Comparison of ENCODE assay signal across 10 cellular contexts in genomic region chr11:65565160-65565559, GRCh38. TPM values are rescaled to one million over a fixed set of nuclear protein-coding genes. Genes with fewer than 3 reads are reported as not detected.
DNase-seq lines count a peak whose midpoint lies in the region; TF ChIP-seq lines count a peak whose summit lies in the region.
"Not testable (repeated sequence)": the region's sequence is repeated elsewhere in the genome, so short reads cannot be mapped to it uniquely, and the experiment has no call there.
"Had no signal": no experiment of that assay in that cellular context is flagged by ENCODE, and none has a peak within 500 bp of the region (broad histone marks: within the 10 kb centered on the region; RNA-seq: fewer than 3 reads in every experiment).

No MANE protein-coding gene starts in this region.

- intact Hi-C loops in activated T-helper 1 cell treated with anti-CD3 and anti-CD28 coated beads, Interleukin-12 subunit alpha, Interleukin-12 subunit beta, Interleukin-2, Interleukin-4 antibody, amounts not matched to agents 30 ng/mL and 10 ng/mL and 1 ng/mL, durations not matched to agents 14 hours and 24 hours and 36 hours (cut with micrococcal nuclease); ascending aorta (cut with DNase I); esophagus squamous epithelium (cut with DNase I): not testable (repeated sequence)

- H3K27me3 Mint-ChIP-seq in T-helper 2 cell treated with Interferon-gamma antibody and Interleukin-4, amounts not matched to agents 5 μg/mL and 100 μg/mL, for 36 hours (ENCODE audit: low read depth); activated T-helper 1 cell treated with anti-CD3 and anti-CD28 coated beads, Interleukin-12 subunit alpha, Interleukin-12 subunit beta, Interleukin-2, Interleukin-4 antibody, amounts not matched to agents 30 ng/mL and 10 ng/mL and 1 ng/mL, durations not matched to agents 14 hours and 24 hours and 36 hours (ENCODE audit: insufficient read depth): not testable (repeated sequence)

- DNase-seq in T-helper 2 cell treated with Interferon-gamma antibody and Interleukin-4, amounts not matched to agents 5 μg/mL and 100 μg/mL, for 36 hours (ENCODE audit: low spot score); activated T-helper 1 cell treated with anti-CD3 and anti-CD28 coated beads, Interleukin-12 subunit alpha, Interleukin-12 subunit beta, Interleukin-2, Interleukin-4 antibody, amounts not matched to agents 30 ng/mL and 10 ng/mL and 1 ng/mL, durations not matched to agents 14 hours and 24 hours and 36 hours (ENCODE audit: low spot score); ascending aorta (ENCODE audit: low spot score in 2 of 2); esophagus squamous epithelium (lab: John Stamatoyannopoulos, UW); osteoblast (ENCODE audit: insufficient read length, low spot score, missing footprints): not testable (repeated sequence)

- H2AFZ ChIP-seq in osteoblast (ENCODE audit: low read length): not testable (repeated sequence)

- peak overlapping the region; percentile 42; the same call in 1 of the 2 replicates for H3K9ac ChIP-seq in BLaER1
- not testable (repeated sequence) for H3K9ac ChIP-seq in stomach smooth muscle (ENCODE audit: low read length in 2 of 2)

- not testable (repeated sequence) for H3K36me3 Mint-ChIP-seq in T-helper 2 cell treated with Interferon-gamma antibody and Interleukin-4, amounts not matched to agents 5 μg/mL and 100 μg/mL, for 36 hours (ENCODE audit: low read depth)
- H3K36me3 Mint-ChIP-seq in activated T-helper 1 cell treated with anti-CD3 and anti-CD28 coated beads, Interleukin-12 subunit alpha, Interleukin-12 subunit beta, Interleukin-2, Interleukin-4 antibody, amounts not matched to agents 30 ng/mL and 10 ng/mL and 1 ng/mL, durations not matched to agents 14 hours and 24 hours and 36 hours (ENCODE audit: low read depth): peaks cover 13% of the 10 kb centered on the region

- H3K4me2 ChIP-seq in BLaER1: peak overlapping the region; percentile 94
- H3K4me2 ChIP-seq in osteoblast (ENCODE audit: insufficient read depth, low read length): not testable (repeated sequence)

- not testable (repeated sequence) for H3K36me3 ChIP-seq in BLaER1; KOPT-K1 (ENCODE audit: insufficient read depth, low read length); ascending aorta; osteoblast (ENCODE audit: insufficient read depth, low read length); stomach smooth muscle (ENCODE audit: control insufficient read depth in 2 of 2, insufficient read depth in 2 of 2, low read length in 2 of 2)
- H3K36me3 ChIP-seq in esophagus squamous epithelium: peaks cover 0 to 24% (median 0%) of the 10 kb centered on the region in 3 donors

- H3K79me2 ChIP-seq in osteoblast (ENCODE audit: insufficient read depth, low read length): peaks cover 26% of the 10 kb centered on the region

- not testable (repeated sequence) for H4K20me1 ChIP-seq in BLaER1; osteoblast (ENCODE audit: insufficient read depth, low read length)

- H3K4me1 Mint-ChIP-seq in T-helper 2 cell treated with Interferon-gamma antibody and Interleukin-4, amounts not matched to agents 5 μg/mL and 100 μg/mL, for 36 hours (ENCODE audit: low read depth): peaks cover 43% of the 10 kb centered on the region
- H3K4me1 Mint-ChIP-seq in activated T-helper 1 cell treated with anti-CD3 and anti-CD28 coated beads, Interleukin-12 subunit alpha, Interleukin-12 subunit beta, Interleukin-2, Interleukin-4 antibody, amounts not matched to agents 30 ng/mL and 10 ng/mL and 1 ng/mL, durations not matched to agents 14 hours and 24 hours and 36 hours (ENCODE audit: low read depth): peaks cover 53% of the 10 kb centered on the region

- not testable (repeated sequence) for H3K9me3 Mint-ChIP-seq in T-helper 2 cell treated with Interferon-gamma antibody and Interleukin-4, amounts not matched to agents 5 μg/mL and 100 μg/mL, for 36 hours; activated T-helper 1 cell treated with anti-CD3 and anti-CD28 coated beads, Interleukin-12 subunit alpha, Interleukin-12 subunit beta, Interleukin-2, Interleukin-4 antibody, amounts not matched to agents 30 ng/mL and 10 ng/mL and 1 ng/mL, durations not matched to agents 14 hours and 24 hours and 36 hours

- H3K4me1 ChIP-seq in BLaER1: peaks cover 79% of the 10 kb centered on the region
- H3K4me1 ChIP-seq in ascending aorta: peaks cover 19 to 52% of the 10 kb centered on the region in 2 donors
- peaks cover 24 to 59% (median 29%) of the 10 kb centered on the region in 3 donors for H3K4me1 ChIP-seq in esophagus squamous epithelium
- peaks cover 44% of the 10 kb centered on the region for H3K4me1 ChIP-seq in osteoblast (ENCODE audit: insufficient read depth, low read length)
- H3K4me1 ChIP-seq in stomach smooth muscle (ENCODE audit: control insufficient read depth, insufficient read depth, low read length): peaks cover 37% of the 10 kb centered on the region

- not testable (repeated sequence) for H3K9me3 ChIP-seq in BLaER1; KOPT-K1 (ENCODE audit: insufficient read depth, low read length, poor library complexity, severe bottlenecking); ascending aorta; esophagus squamous epithelium; osteoblast (ENCODE audit: low read depth, low read length); stomach smooth muscle (ENCODE audit: control insufficient read depth in 2 of 2, low read length in 2 of 2)

- TF ChIP-seq CTCF in ascending aorta (IDR thresholded peaks at IDR 0.05); esophagus squamous epithelium (IDR thresholded peaks at IDR 0.05); osteoblast (IDR thresholded peaks at IDR 0.05; ENCODE audit: extremely low read depth, low read depth, low read length): not testable (repeated sequence)

- H3K27ac ChIP-seq in BLaER1 (peak overlapping the region; percentile 80), KOPT-K1 (ENCODE audit: low read depth, low read length, poor library complexity, severe bottlenecking) (peak overlapping the region; percentile 41), ascending aorta (peak overlapping the region; percentile 58 to 67), esophagus squamous epithelium (peak overlapping the region in 3 of 4 donors; percentile 36 to 45 (median 41)), osteoblast (ENCODE audit: low read depth, low read length) (peak overlapping the region; percentile 71), stomach smooth muscle (ENCODE audit: low read length) (peak overlapping the region; percentile 41)

- TF ChIP-seq POLR2A in esophagus squamous epithelium (IDR thresholded peaks at IDR 0.05): not testable (repeated sequence)

- WGBS in esophagus squamous epithelium, 2 donors: 55 to 75% methylated on average over 2 to 8 of the region's 8 CpGs

- H3K27me3 ChIP-seq in BLaER1; ascending aorta; esophagus squamous epithelium; osteoblast (ENCODE audit: insufficient read depth, low read length); stomach smooth muscle (ENCODE audit: control insufficient read depth in 1 of 2, insufficient read depth in 2 of 2, low read length in 2 of 2): not testable (repeated sequence)

- H3K4me3 ChIP-seq in BLaER1; ascending aorta; esophagus squamous epithelium; osteoblast (ENCODE audit: insufficient read depth, low read length); stomach smooth muscle (ENCODE audit: low read length in 2 of 2): not testable (repeated sequence)

- H3K27ac Mint-ChIP-seq in T-helper 2 cell treated with Interferon-gamma antibody and Interleukin-4, amounts not matched to agents 5 μg/mL and 100 μg/mL, for 36 hours: peak overlapping the region; percentile 82
- H3K27ac Mint-ChIP-seq in activated T-helper 1 cell treated with anti-CD3 and anti-CD28 coated beads, Interleukin-12 subunit alpha, Interleukin-12 subunit beta, Interleukin-2, Interleukin-4 antibody, amounts not matched to agents 30 ng/mL and 10 ng/mL and 1 ng/mL, durations not matched to agents 14 hours and 24 hours and 36 hours: peak overlapping the region; percentile 89

- H3K4me3 Mint-ChIP-seq in T-helper 2 cell treated with Interferon-gamma antibody and Interleukin-4, amounts not matched to agents 5 μg/mL and 100 μg/mL, for 36 hours: peak overlapping the region; percentile 69
- peak overlapping the region; percentile 56 for H3K4me3 Mint-ChIP-seq in activated T-helper 1 cell treated with anti-CD3 and anti-CD28 coated beads, Interleukin-12 subunit alpha, Interleukin-12 subunit beta, Interleukin-2, Interleukin-4 antibody, amounts not matched to agents 30 ng/mL and 10 ng/mL and 1 ng/mL, durations not matched to agents 14 hours and 24 hours and 36 hours

RNA-seq across cellular contexts. Expression of gene ZNRD2, which starts 5.1 kb away (rescaled TPM):
- 94.6 and 96.9 TPM in 2 replicates for total RNA-seq in activated T-helper 1 cell treated with anti-CD3 and anti-CD28 coated beads, Interleukin-12 subunit alpha, Interleukin-12 subunit beta, Interleukin-2, Interleukin-4 antibody, amounts not matched to agents 30 ng/mL and 10 ng/mL and 1 ng/mL, durations not matched to agents 14 hours and 24 hours and 36 hours
- total RNA-seq in ascending aorta (157 TPM), esophagus squamous epithelium (10 to 100 TPM; 33.2 to 48.0 (median 40.0) TPM), osteoblast (37.1 and 42.3 TPM in 2 replicates)

RNA-seq across cellular contexts. Expression of gene LTBP3, which starts 7.0 kb away (rescaled TPM):
- total RNA-seq in activated T-helper 1 cell treated with anti-CD3 and anti-CD28 coated beads, Interleukin-12 subunit alpha, Interleukin-12 subunit beta, Interleukin-2, Interleukin-4 antibody, amounts not matched to agents 30 ng/mL and 10 ng/mL and 1 ng/mL, durations not matched to agents 14 hours and 24 hours and 36 hours: 97.9 and 103 TPM in 2 replicates
- total RNA-seq in ascending aorta: 702 TPM
- total RNA-seq in esophagus squamous epithelium: 10 to 100 TPM; 28.1 to 87.5 (median 54.0) TPM
- 40.7 and 41.6 TPM in 2 replicates for total RNA-seq in osteoblast

RNA-seq across cellular contexts. Expression of gene FAM89B, which starts 7.2 kb away (rescaled TPM):
- 50.4 and 50.6 TPM in 2 replicates for total RNA-seq in activated T-helper 1 cell treated with anti-CD3 and anti-CD28 coated beads, Interleukin-12 subunit alpha, Interleukin-12 subunit beta, Interleukin-2, Interleukin-4 antibody, amounts not matched to agents 30 ng/mL and 10 ng/mL and 1 ng/mL, durations not matched to agents 14 hours and 24 hours and 36 hours
- total RNA-seq in ascending aorta (104 TPM), esophagus squamous epithelium (10 to 100 TPM; 12.0 to 44.1 (median 23.9) TPM), osteoblast (31.5 and 36.2 TPM in 2 replicates)

RNA-seq across cellular contexts. Expression of gene EHBP1L1, which starts 10.7 kb away (rescaled TPM):
- 168 and 178 TPM in 2 replicates for total RNA-seq in activated T-helper 1 cell treated with anti-CD3 and anti-CD28 coated beads, Interleukin-12 subunit alpha, Interleukin-12 subunit beta, Interleukin-2, Interleukin-4 antibody, amounts not matched to agents 30 ng/mL and 10 ng/mL and 1 ng/mL, durations not matched to agents 14 hours and 24 hours and 36 hours
- 418 TPM for total RNA-seq in ascending aorta
- 100 to 1,000 TPM in 1 of 4 donors, 10 to 100 TPM in 3; 46.5 to 101 (median 87.4) TPM for total RNA-seq in esophagus squamous epithelium
- 43.9 and 58.6 TPM in 2 replicates for total RNA-seq in osteoblast

RNA-seq across cellular contexts. Expression of gene KCNK7, which starts 30.4 kb away (rescaled TPM):
- 1.6 and 2.0 TPM in 2 replicates for total RNA-seq in activated T-helper 1 cell treated with anti-CD3 and anti-CD28 coated beads, Interleukin-12 subunit alpha, Interleukin-12 subunit beta, Interleukin-2, Interleukin-4 antibody, amounts not matched to agents 30 ng/mL and 10 ng/mL and 1 ng/mL, durations not matched to agents 14 hours and 24 hours and 36 hours
- total RNA-seq in ascending aorta (not detected), esophagus squamous epithelium (10 to 100 TPM in 3 of 4 donors, 1 to 10 TPM in 1; 5.5 to 22.5 (median 15.2) TPM), osteoblast (0.29 TPM in 1 of 2 replicates, not detected in the other)
- total RNA-seq: A172, GM23338 had no signal
